9 cellular contexts compared by ENCODE assay signal in the genomic region with DNA sequence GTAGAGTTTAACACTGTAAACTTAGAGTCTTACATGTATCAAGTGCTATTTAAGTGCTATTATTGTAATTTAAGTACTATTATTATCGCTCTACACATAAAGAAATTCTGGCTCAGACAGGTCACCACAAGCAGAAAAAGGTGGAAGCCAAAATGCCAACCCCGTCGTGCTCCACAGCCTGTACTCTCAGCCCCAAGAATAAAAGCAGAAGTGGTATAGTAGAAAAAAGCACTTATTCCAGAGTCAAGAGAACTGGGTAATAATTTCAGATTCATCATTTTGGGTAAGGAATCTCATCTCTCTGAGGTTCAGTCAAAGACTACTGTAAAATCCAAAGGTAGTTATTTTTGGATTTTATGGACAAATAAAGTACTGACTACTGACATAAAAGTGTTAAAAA. TPM values are rescaled to one million over a fixed set of nuclear protein-coding genes. Genes with fewer than 3 reads are reported as not detected.
DNase-seq lines count a peak whose midpoint lies in the region; ATAC-seq and TF ChIP-seq lines count a peak whose summit lies in the region.
"Had no signal": no experiment of that assay in that cellular context is flagged by ENCODE, and none has a peak within 500 bp of the region (broad histone marks: within the 10 kb centered on the region; RNA-seq: fewer than 3 reads in every experiment).

No MANE protein-coding gene starts in this region.

- WGBS in esophagus squamous epithelium, 2 donors: 9 to 21% methylated on average over 3 of the region's 3 CpGs

- peak overlapping the region; percentile 96 for H3K4me3 ChIP-seq in HFF-Myc (replicated peaks; ENCODE audit: low read depth, low read length)
- H3K4me3 ChIP-seq in esophagus squamous epithelium: peak overlapping the region; percentile 89 to 97 (median 92)
- peak overlapping the region; percentile 91 to 99 (median 95) for H3K4me3 ChIP-seq in skeletal muscle tissue (ENCODE audit: low read length in 3 of 3)

- peaks cover 0 to 6% (median 0%) of the 10 kb centered on the region in 3 donors for H3K36me3 ChIP-seq in esophagus squamous epithelium
- peaks cover 0 to 3% (median 0%) of the 10 kb centered on the region in 3 donors for H3K36me3 ChIP-seq in skeletal muscle tissue (ENCODE audit: control insufficient read depth in 3 of 3, insufficient read depth in 3 of 3, low read length in 3 of 3)

- no peak for TF ChIP-seq POLR2A in esophagus squamous epithelium (IDR thresholded peaks at IDR 0.05)

- no peak for TF ChIP-seq CTCF in HFF-Myc (IDR thresholded peaks at IDR 0.05; ENCODE audit: low read depth, low read length, missing control alignments)
- TF ChIP-seq CTCF in esophagus squamous epithelium (IDR thresholded peaks at IDR 0.05): no peak

- H3K4me1 ChIP-seq in esophagus squamous epithelium: peaks cover 6 to 45% (median 19%) of the 10 kb centered on the region in 3 donors
- peaks cover 8 to 19% (median 15%) of the 10 kb centered on the region in 3 donors for H3K4me1 ChIP-seq in skeletal muscle tissue (ENCODE audit: control insufficient read depth in 3 of 3, insufficient read depth in 3 of 3, low read length in 3 of 3)

- H3K27ac ChIP-seq in esophagus squamous epithelium: peak overlapping the region in 3 of 4 donors; percentile 88 to 89 (median 89)
- no peak overlapping the region for H3K27ac ChIP-seq in skeletal muscle tissue (ENCODE audit: low read depth, low read length)

- DNase-seq in DMS79 (lab: John Stamatoyannopoulos, UW) (peak; percentile 15), HFF-Myc (ENCODE audit: extremely low read depth, low read depth) (no peak), RPMI8226 (peak; percentile 51), esophagus squamous epithelium (lab: John Stamatoyannopoulos, UW) (no peak), cortex of kidney (lab: John Stamatoyannopoulos, UW) (no peak)
- DNase-seq in stimulated activated CD8-positive, alpha-beta memory T cell treated with anti-CD3 and anti-CD28 coated beads, Interleukin-4, amount 100 ng/mL, for 48 hours: no peak

- intact Hi-C loops in esophagus squamous epithelium (cut with DNase I): no loop called here

- no peak for ATAC-seq in GM18861 (IDR thresholded peaks at IDR 0.05; ENCODE audit: unreplicated experiment)

- H3K27me3 ChIP-seq in esophagus squamous epithelium (no peaks in the 10 kb centered on the region), skeletal muscle tissue (ENCODE audit: control insufficient read depth in 3 of 3, insufficient read depth in 3 of 3, low read length in 3 of 3) (no peaks in the 10 kb centered on the region)

- H3K9me3 ChIP-seq in esophagus squamous epithelium (no peaks in the 10 kb centered on the region), skeletal muscle tissue (ENCODE audit: control insufficient read depth in 3 of 3, low read length in 3 of 3) (no peaks in the 10 kb centered on the region)

- H3K9ac ChIP-seq in skeletal muscle tissue (ENCODE audit: low read depth in 1 of 3, low read length in 3 of 3): peak overlapping the region; percentile 92 to 95 (median 95)

RNA-seq across cellular contexts. Expression of a gene that starts 0.9 kb away (rescaled TPM):
- total RNA-seq in esophagus squamous epithelium (10 to 100 TPM in 1 of 4 donors, 1 to 10 TPM in 3; 8.3 to 10.2 (median 9.8) TPM), skeletal muscle tissue (10.4 TPM)

RNA-seq across cellular contexts. Expression of a gene that starts 13.4 kb away (rescaled TPM):
- total RNA-seq in esophagus squamous epithelium (1 to 10 TPM; 1.1 to 8.2 (median 3.2) TPM), skeletal muscle tissue (9.4 TPM)

RNA-seq across cellular contexts. Expression of a gene that starts 51.3 kb away (rescaled TPM):
- under 1 TPM in 2 of 4 donors, not detected in 2; 0.09 to 0.19 TPM for total RNA-seq in esophagus squamous epithelium
- 0.52 TPM for total RNA-seq in skeletal muscle tissue
- total RNA-seq: RPMI7951 had no signal

Comparison
In these comparisons a context has a peak if more than half of its experiments do, and no peak if none do; other contexts are left out.
1. DNase-seq: peak in DMS79 (single experiment) and RPMI8226 (single experiment); none in HFF-Myc (single experiment), esophagus squamous epithelium (single experiment), cortex of kidney (single experiment) and stimulated activated CD8-positive, alpha-beta memory T cell treated with anti-CD3 and anti-CD28 coated beads, Interleukin-4, amount 100 ng/mL, for 48 hours (single experiment).
2. Peak in every context shown above with its lines, with median percentiles within 50 percentile points of each other: H3K4me3 ChIP-seq.